In the genomic region with DNA sequence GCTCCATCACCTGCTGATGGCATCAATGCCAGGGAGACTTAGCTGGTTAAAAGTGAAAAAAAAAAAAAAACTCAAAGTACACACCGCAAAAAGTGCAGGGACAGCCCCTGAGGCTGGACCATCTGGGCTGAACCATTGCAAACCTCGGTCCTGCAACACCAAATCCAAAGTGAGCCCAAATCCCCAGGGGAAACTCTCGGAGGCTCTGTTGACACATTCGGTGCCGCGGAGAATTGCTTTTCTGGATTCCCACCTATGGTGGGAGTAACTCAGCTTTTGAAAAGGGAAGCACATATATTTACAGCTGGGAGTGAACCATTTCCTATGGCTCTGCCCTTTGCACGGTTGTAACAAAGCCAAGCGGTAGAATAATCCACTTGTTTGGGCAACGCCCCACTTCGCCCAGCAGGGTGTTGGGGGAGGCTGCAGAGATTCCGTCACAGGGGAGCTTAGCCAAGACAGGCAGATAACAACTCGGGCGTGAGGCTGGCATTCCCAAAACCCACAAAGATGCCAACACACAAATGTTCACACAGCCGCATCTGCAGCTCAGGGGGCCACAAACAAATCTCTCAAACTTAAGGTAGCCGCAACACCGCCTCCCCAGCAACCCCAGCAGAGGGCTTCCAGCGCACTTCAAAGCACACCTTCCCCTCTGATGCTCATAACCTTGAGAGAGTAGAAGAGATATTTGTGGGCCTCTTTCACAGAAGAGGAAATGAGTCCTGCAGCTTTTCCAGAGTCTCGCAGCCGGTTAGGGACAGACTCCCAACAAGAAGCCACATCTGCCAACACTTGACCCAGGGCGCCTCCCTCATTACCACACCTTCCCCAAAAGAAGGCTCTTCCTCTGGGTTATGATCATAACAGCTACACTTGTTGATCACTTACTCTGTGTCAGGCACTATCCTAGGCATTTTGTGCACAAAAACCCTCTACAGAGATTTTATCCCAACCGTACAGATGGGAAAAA, we compare ENCODE assay signal across 10 cellular contexts. TPM values are rescaled to one million over a fixed set of nuclear protein-coding genes. Genes with fewer than 3 reads are reported as not detected.
DNase-seq lines count a peak whose midpoint lies in the region; ATAC-seq, FAIRE-seq and TF ChIP-seq lines count a peak whose summit lies in the region.
"Had no signal": no experiment of that assay in that cellular context is flagged by ENCODE, and none has a peak within 500 bp of the region (broad histone marks: within the 10 kb centered on the region; RNA-seq: fewer than 3 reads in every experiment).

No MANE protein-coding gene starts in this region.

- FAIRE-seq in GM12892 (lab: Jason Lieb, UNC), result peak; percentile 46
- FAIRE-seq: frontal cortex had no signal

- peaks cover 0 to 6% (median 0%) of the 10 kb centered on the region in 9 donors for H3K36me3 ChIP-seq in heart right ventricle
- H3K36me3 ChIP-seq in gastrocnemius medialis, result no peaks in the 10 kb centered on the region

- peak overlapping the region in 3 of 10 donors; percentile 4 to 15 (median 8) for H3K4me3 ChIP-seq in heart right ventricle
- H3K4me3 ChIP-seq in gastrocnemius medialis, result no peak overlapping the region

- TF ChIP-seq CTCF in heart right ventricle (IDR thresholded peaks at IDR 0.05) (peak in 1 of 9 donors; percentile 24), gastrocnemius medialis (IDR thresholded peaks at IDR 0.05 in 4 of 5, conservative IDR thresholded peaks at IDR 0.05 in 1 of 5) (no peak)

- peaks cover 0 to 2% (median 0%) of the 10 kb centered on the region in 11 donors for H3K9me3 ChIP-seq in heart right ventricle
- H3K9me3 ChIP-seq in gastrocnemius medialis, result no peaks in the 10 kb centered on the region

- H3K4me1 ChIP-seq in heart right ventricle (peaks cover 0 to 16% (median 10%) of the 10 kb centered on the region in 9 donors), gastrocnemius medialis (no peaks in the 10 kb centered on the region)

- DNase-seq in A172 (ENCODE audit: low spot score) (peak; percentile 73), GM12892 (ENCODE audit: insufficient read length) (no peak), NCI-H748 (lab: John Stamatoyannopoulos, UW; ENCODE audit: unreplicated experiment) (peak; percentile 81), heart right ventricle (no peak), gastrocnemius medialis (no peak)
- no peak for DNase-seq in stimulated activated CD4-positive, alpha-beta T cell treated with anti-CD3 and anti-CD28 coated beads, Interleukin-15, amount 100 ng/mL, for 24 hours
- DNase-seq: NCI-H526 treated with DMSO at 0.1 percent for 48 hours had no signal

- intact Hi-C loops in heart right ventricle (cut with DNase I) (no loop called here), gastrocnemius medialis (cut with DNase I; ENCODE audit: low total_unique reads) (no loop called here)

- no peak for TF ChIP-seq POLR2A in GM12892 (IDR thresholded peaks at IDR 0.05; ENCODE audit: low read depth, low read length)
- no peak for TF ChIP-seq POLR2A in gastrocnemius medialis (IDR thresholded peaks at IDR 0.05)

- H3K27me3 ChIP-seq in heart right ventricle (peaks cover 0 to 15% (median 5%) of the 10 kb centered on the region in 7 donors), gastrocnemius medialis (no peaks in the 10 kb centered on the region)

- in situ Hi-C loops in gastrocnemius medialis (cut with MboI; ENCODE audit: low sequenced_read_pairs in 4 of 4), result no loop called here

- no peak overlapping the region for H3K27ac ChIP-seq in heart right ventricle
- no peak overlapping the region for H3K27ac ChIP-seq in gastrocnemius medialis

- 44 to 47% methylated on average over 21 of the region's 21 CpGs for WGBS in heart right ventricle, 2 donors

- ATAC-seq in heart right ventricle (peak in 7 of 8 donors; percentile 45 to 84 (median 69)), gastrocnemius medialis (no peak), GM21825 (IDR thresholded peaks at IDR 0.05; ENCODE audit: unreplicated experiment) (no peak), HG02623 (IDR thresholded peaks at IDR 0.05; ENCODE audit: unreplicated experiment) (no peak)

RNA-seq across cellular contexts. Expression of gene ZC3H12D, which starts 11.4 kb away (rescaled TPM):
- 0.03 TPM in 1 of 2 replicates, not detected in the other for total RNA-seq in A172 (2014; rRNA removed; shearing (Covaris generic))
- 8.8 TPM for polyA plus RNA-seq in GM12892 (2012; ENCODE audit: missing spikeins)
- total RNA-seq in heart right ventricle (1 to 10 TPM in 1 of 10 donors, under 1 TPM in 9; 0.14 to 1.2 (median 0.31) TPM), gastrocnemius medialis (under 1 TPM in 3 of 4 donors, not detected in 1; 0.03 to 0.36 (median 0.24) TPM)
- under 1 TPM; 0.19 to 0.95 TPM for polyA plus RNA-seq in heart right ventricle

Comparison
In these comparisons a context has a peak if more than half of its experiments do, and no peak if none do; other contexts are left out.
1. DNase-seq: peak in A172 (single experiment) and NCI-H748 (single experiment); none in GM12892 (single experiment), heart right ventricle (0 of 2), stimulated activated CD4-positive, alpha-beta T cell treated with anti-CD3 and anti-CD28 coated beads, Interleukin-15, amount 100 ng/mL, for 24 hours (single experiment) and gastrocnemius medialis (0 of 2).
2. ATAC-seq: peak in heart right ventricle (7 of 8); none in gastrocnemius medialis (0 of 2), GM21825 (single experiment) and HG02623 (single experiment).